Comparison of ENCODE assay signal across 9 cellular contexts in the genomic region with DNA sequence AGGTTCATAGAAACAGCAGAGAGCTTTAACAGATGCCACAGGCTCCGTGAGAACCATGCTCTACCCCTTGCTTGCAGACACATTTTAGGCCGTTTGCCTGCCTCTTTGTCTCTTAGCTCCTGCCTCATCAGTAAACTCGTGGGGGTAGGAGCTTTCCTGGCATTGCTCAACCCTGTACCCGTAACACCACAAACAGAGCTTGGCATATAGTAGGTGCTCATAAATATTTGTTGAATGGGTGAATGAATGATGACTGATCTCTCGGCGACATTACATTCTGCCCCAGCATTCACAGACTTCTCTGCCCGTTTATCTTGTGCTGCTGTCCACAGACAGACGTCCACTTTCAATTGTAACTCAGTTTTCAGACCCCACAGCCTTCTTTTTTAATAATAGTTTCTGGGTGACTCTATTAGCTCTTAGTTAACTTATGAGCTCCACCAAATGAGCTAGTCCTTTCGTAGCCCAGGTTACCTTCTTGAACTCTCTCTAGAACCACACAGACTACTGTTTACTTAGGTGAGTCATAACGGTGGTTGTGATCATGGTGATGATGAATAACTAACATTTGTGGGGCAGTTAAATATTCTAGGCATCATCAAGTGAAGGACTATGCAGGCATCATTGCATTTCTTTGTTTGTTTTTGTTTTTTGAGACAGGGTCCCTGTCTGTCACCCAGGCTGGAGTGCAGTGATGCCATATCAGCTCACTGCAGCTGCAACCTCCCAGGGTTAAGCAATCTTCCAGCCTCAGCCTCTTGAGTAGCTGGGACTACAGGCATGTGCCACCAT.
A peak's percentile ranks its signal among the peaks of the same experiment; 100 is the strongest.
DNase-seq lines count a peak whose midpoint lies in the region; ATAC-seq, FAIRE-seq and TF ChIP-seq lines count a peak whose summit lies in the region.
"Had no signal": no experiment of that assay in that cellular context is flagged by ENCODE, and none has a peak within 500 bp of the region (broad histone marks: within the 10 kb centered on the region; RNA-seq: fewer than 3 reads in every experiment).

No MANE protein-coding gene starts in this region.

- DNase-seq in ACHN (peak; percentile 87), M059J (ENCODE audit: low read depth) (peak; percentile 99), epithelial cell of prostate (ENCODE audit: low read depth, low spot score) (peak; percentile 91), mucosa of gallbladder (ENCODE audit: low spot score) (no peak), H54 (ENCODE audit: insufficient read length, low spot score) (no peak), cerebellar nuclear complex (lab: John Stamatoyannopoulos, UW) (no peak)
- DNase-seq in activated CD8-positive, alpha-beta memory T cell treated with anti-CD3 and anti-CD28 coated beads, Interleukin-2, amount 50 U/mL, for 48 hours: no peak
- DNase-seq: DND-41 had no signal

- no peak for TF ChIP-seq POLR2A in H54 (IDR thresholded peaks at IDR 0.05; ENCODE audit: low read depth, low read length)

- in situ Hi-C loops in ACHN (cut with HindIII; ENCODE audit: low pct_ligation_motif_present, low pct_unique_long_range_greater_than_20kb, low sequenced_read_pairs): loop anchor here (25.0 kb wide), 1 partner anchor 200 kb away; a partner anchor contains a TSS

- H3K27ac ChIP-seq in epithelial cell of prostate: peak overlapping the region; percentile 81

- peak; percentile 70 for ATAC-seq in GM21529 (IDR thresholded peaks at IDR 0.05; ENCODE audit: unreplicated experiment)

- FAIRE-seq in H54 (lab: Jason Lieb, UNC): no peak

Comparison
In these comparisons a context has a peak if more than half of its experiments do, and no peak if none do; other contexts are left out.
1. DNase-seq: peak in ACHN (single experiment), M059J (single experiment) and epithelial cell of prostate (single experiment); none in activated CD8-positive, alpha-beta memory T cell treated with anti-CD3 and anti-CD28 coated beads, Interleukin-2, amount 50 U/mL, for 48 hours (single experiment), mucosa of gallbladder (single experiment), H54 (single experiment) and cerebellar nuclear complex (0 of 2).